ENCODE assay signal across 13 cellular contexts in the genomic region with DNA sequence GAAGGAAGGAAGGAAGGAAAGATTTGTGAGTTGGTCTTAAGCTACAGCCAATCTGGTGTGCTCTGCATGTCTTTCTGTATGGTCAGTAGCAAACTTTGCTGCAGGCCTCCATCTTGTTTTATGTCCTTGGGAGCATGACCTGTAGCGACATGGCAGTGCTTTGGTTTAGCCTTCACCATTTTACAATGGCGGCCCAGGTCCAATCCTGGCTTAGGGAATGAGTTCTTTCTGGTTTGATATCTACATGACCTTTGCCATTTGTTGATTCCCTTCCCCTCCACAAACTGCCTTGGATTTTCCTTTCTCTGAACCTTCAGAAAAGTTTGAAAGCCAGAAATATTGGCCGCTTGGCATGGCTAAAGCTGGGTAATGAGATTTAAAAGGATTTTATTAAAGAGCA. TPM values are rescaled to one million over a fixed set of nuclear protein-coding genes. Genes with fewer than 3 reads are reported as not detected.
"Had no signal": no experiment of that assay in that cellular context is flagged by ENCODE, and none has a peak within 500 bp of the region (broad histone marks: within the 10 kb centered on the region; RNA-seq: fewer than 3 reads in every experiment).

No MANE protein-coding gene starts in this region.

- H3K9me3 ChIP-seq: Peyer's patch had no signal

- H3K27me3 ChIP-seq: Peyer's patch, SJCRH30 had no signal

- H3K36me3 ChIP-seq: Peyer's patch, SJCRH30 had no signal

- DNase-seq: MM.1S; NCI-H1048; NK-92 treated with Interleukin-12 subunit alpha and Interleukin-12 subunit beta, amount 100 ng/mL, for 24 hours; PC-9 had no signal

- H3K27ac ChIP-seq: HL-60, KMS-11, PC-9, Peyer's patch, SJCRH30 had no signal

- H3K4me3 ChIP-seq: K562, PC-9, Peyer's patch, SJCRH30 had no signal

- H3K4me1 ChIP-seq: Peyer's patch had no signal

- ATAC-seq: Right ventricle myocardium inferior had no signal

RNA-seq across cellular contexts. Expression of gene TSPEAR, which starts 30.5 kb away (rescaled TPM):
- total RNA-seq: K562, M059J, PC-9, RPMI7951, SJCRH30 had no signal

RNA-seq across cellular contexts. Expression of gene KRTAP10-12, which starts 44.9 kb away (rescaled TPM):
- total RNA-seq: K562, M059J, NCI-H460, PC-9, Peyer's patch, Right ventricle myocardium inferior, RPMI7951, SJCRH30 had no signal

RNA-seq across cellular contexts. Expression of gene KRTAP12-1, which starts 60.0 kb away (rescaled TPM):
- total RNA-seq: K562, M059J, NCI-H460, PC-9, Peyer's patch, Right ventricle myocardium inferior, RPMI7951, SJCRH30 had no signal
